Comparison of ENCODE assay signal across 32 cellular contexts in the genomic region with DNA sequence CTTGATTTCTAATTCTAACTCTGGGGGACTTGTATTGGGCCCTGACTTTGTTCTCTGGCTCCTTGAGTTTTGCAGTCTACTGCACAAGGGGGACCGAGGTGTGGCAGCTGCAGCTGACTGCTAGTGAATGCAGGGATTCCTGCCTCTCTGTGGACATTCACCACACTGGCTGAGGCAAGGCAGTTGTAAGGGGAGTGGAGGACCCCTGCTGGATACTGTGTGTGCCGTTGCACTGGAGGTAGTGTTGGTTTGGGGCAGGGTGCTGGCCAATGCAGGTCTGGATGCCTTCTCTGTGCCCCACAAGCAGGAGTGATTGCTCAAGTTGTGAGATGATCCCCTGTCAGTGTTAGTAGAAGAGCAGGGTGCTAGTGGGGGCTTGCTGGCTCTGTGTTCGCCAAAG.
DNase-seq lines count a peak whose midpoint lies in the region; TF ChIP-seq lines count a peak whose summit lies in the region.
"Had no signal": no experiment of that assay in that cellular context is flagged by ENCODE, and none has a peak within 500 bp of the region (broad histone marks: within the 10 kb centered on the region; RNA-seq: fewer than 3 reads in every experiment).

No MANE protein-coding gene starts in this region.

- H3K9me3 Mint-ChIP-seq in endodermal cell (peaks cover 7% of the 10 kb centered on the region), neural progenitor cell (peaks cover 4% of the 10 kb centered on the region)

- H3K4me1 Mint-ChIP-seq in endodermal cell (peaks cover 7% of the 10 kb centered on the region), neural progenitor cell (peaks cover 5% of the 10 kb centered on the region)
- H3K4me1 Mint-ChIP-seq: activated B cell treated with CpG ODN at 0.5 μM for 24 hours; activated CD4-positive, alpha-beta T cell treated with anti-CD3 and anti-CD28 coated beads, Interleukin-2, amount 10 ng/mL, durations not matched to agents 7 days and 5 days; activated naive CD4-positive, alpha-beta T cell treated with anti-CD3 and anti-CD28 coated beads, Interleukin-2, amount 50 U/mL, for 24 hours; IgD-negative memory B cell had no signal

- 74 to 100% methylated on average over 2 to 3 of the region's 3 CpGs for WGBS in endodermal cell (ENCODE audit: insufficient coverage in 1 of 2, insufficient read length in 1 of 2), 2 experiments

- no peak overlapping the region for H3K4me3 Mint-ChIP-seq in endodermal cell
- no peak overlapping the region for H3K4me3 Mint-ChIP-seq in neural progenitor cell
- H3K4me3 Mint-ChIP-seq: activated B cell treated with CpG ODN at 0.5 μM for 24 hours; activated CD4-positive, alpha-beta T cell treated with anti-CD3 and anti-CD28 coated beads, Interleukin-2, amount 10 ng/mL, durations not matched to agents 7 days and 5 days; activated naive CD4-positive, alpha-beta T cell treated with anti-CD3 and anti-CD28 coated beads, Interleukin-2, amount 50 U/mL, for 24 hours; CD8-positive, alpha-beta T cell; IgD-negative memory B cell had no signal

- no peak overlapping the region for H3K9ac ChIP-seq in NT2/D1 (ENCODE audit: insufficient read length, low read depth)
- H3K9ac ChIP-seq in endodermal cell (ENCODE audit: extremely low read depth, low read length, poor library complexity, severe bottlenecking): no peak overlapping the region
- no peak overlapping the region for H3K9ac ChIP-seq in neural progenitor cell

- H3K36me3 Mint-ChIP-seq in endodermal cell (ENCODE audit: low read depth) (no peaks in the 10 kb centered on the region), neural progenitor cell (no peaks in the 10 kb centered on the region)
- H3K36me3 Mint-ChIP-seq: CD8-positive, alpha-beta T cell; IgD-negative memory B cell had no signal

- no peaks in the 10 kb centered on the region for H3K27me3 ChIP-seq in NT2/D1 (ENCODE audit: insufficient read depth, insufficient read length)
- no peaks in the 10 kb centered on the region for H3K27me3 ChIP-seq in endodermal cell (ENCODE audit: control insufficient read depth, insufficient read depth, low read length, poor library complexity, severe bottlenecking)
- H3K27me3 ChIP-seq in neural progenitor cell: no peaks in the 10 kb centered on the region
- H3K27me3 ChIP-seq: brain microvascular endothelial cell, gastroesophageal sphincter, hepatocyte, neutrophil, stomach, thyroid gland, uterus had no signal

- H3K4me1 ChIP-seq in NT2/D1 (ENCODE audit: insufficient read depth, insufficient read length): no peaks in the 10 kb centered on the region
- H3K4me1 ChIP-seq in endodermal cell (ENCODE audit: control insufficient read depth, insufficient read depth, low read length): no peaks in the 10 kb centered on the region
- H3K4me1 ChIP-seq in neural progenitor cell: no peaks in the 10 kb centered on the region
- H3K4me1 ChIP-seq: gastroesophageal sphincter, left ventricle myocardium inferior, prostate gland, stomach, thyroid gland, uterus had no signal

- no peaks in the 10 kb centered on the region for H4K20me1 ChIP-seq in neural progenitor cell (ENCODE audit: low read depth)

- no peak overlapping the region for H3K27ac Mint-ChIP-seq in endodermal cell
- H3K27ac Mint-ChIP-seq in neural progenitor cell: no peak overlapping the region
- H3K27ac Mint-ChIP-seq: activated B cell treated with CpG ODN at 0.5 μM for 24 hours; activated CD4-positive, alpha-beta T cell treated with anti-CD3 and anti-CD28 coated beads, Interleukin-2, amount 10 ng/mL, durations not matched to agents 7 days and 5 days; activated naive CD4-positive, alpha-beta T cell treated with anti-CD3 and anti-CD28 coated beads, Interleukin-2, amount 50 U/mL, for 24 hours; CD8-positive, alpha-beta T cell; IgD-negative memory B cell had no signal

- H3K36me3 ChIP-seq in NT2/D1 (ENCODE audit: insufficient read depth, insufficient read length, low read length) (no peaks in the 10 kb centered on the region), endodermal cell (ENCODE audit: control insufficient read depth, insufficient read depth, low read length) (no peaks in the 10 kb centered on the region), neural progenitor cell (no peaks in the 10 kb centered on the region)
- H3K36me3 ChIP-seq: brain microvascular endothelial cell, gastroesophageal sphincter, left ventricle myocardium inferior, neutrophil, prostate gland, stomach, thyroid gland, uterus had no signal

- no peak overlapping the region for H3K4me3 ChIP-seq in NT2/D1 (ENCODE audit: insufficient read length, low read depth)
- H3K4me3 ChIP-seq in endodermal cell (ENCODE audit: low read length): no peak overlapping the region
- H3K4me3 ChIP-seq in neural progenitor cell: no peak overlapping the region
- H3K4me3 ChIP-seq: gastroesophageal sphincter, hepatocyte, left ventricle myocardium inferior, prostate gland, stomach, thyroid gland, uterus had no signal

- H3K4me2 ChIP-seq in neural progenitor cell: no peak overlapping the region
- H3K4me2 ChIP-seq: hepatocyte had no signal

- DNase-seq in NCI-H748 (lab: John Stamatoyannopoulos, UW; ENCODE audit: unreplicated experiment) (peak; percentile 6), NCI-H748 treated with DMSO at 0.1 percent for 48 hours (lab: John Stamatoyannopoulos, UW) (no peak), NT2/D1 (ENCODE audit: low read depth, low spot score) (peak; percentile 13), endodermal cell (peak; percentile 82), neural progenitor cell (ENCODE audit: low spot score) (peak; percentile 16), Kasumi-1 (lab: John Stamatoyannopoulos, UW) (no peak), putamen (ENCODE audit: low spot score) (no peak), HPDE6-E6E7 (ENCODE audit: extremely low spot score) (no peak)
- DNase-seq: activated B cell treated with CpG ODN at 0.5 μM for 24 hours; activated CD4-positive, alpha-beta T cell treated with anti-CD3 and anti-CD28 coated beads, Interleukin-2, amount 10 ng/mL, durations not matched to agents 7 days and 5 days; AML-193; amniotic stem cell; brain microvascular endothelial cell; CD8-positive, alpha-beta T cell; DMS153; left ventricle myocardium inferior; mesenchymal stem cell; NCI-H1436 treated with DMSO at 0.1 percent for 48 hours; NCI-H446; SIG-M5; stimulated activated CD4-positive, alpha-beta T cell treated with anti-CD3 and anti-CD28 coated beads, Interleukin-12 subunit alpha, Interleukin-12 subunit beta, amount 100 ng/mL, for 4 hours; stimulated activated CD4-positive, alpha-beta T cell treated with anti-CD3 and anti-CD28 coated beads, Interleukin-2, amount 100 ng/mL, for 48 hours; stomach; T1000; thyroid gland; uterus had no signal

- TF ChIP-seq CTCF in endodermal cell (conservative IDR thresholded peaks at IDR 0.05) (peak; percentile 74), neural progenitor cell (IDR thresholded peaks at IDR 0.05) (peak; percentile 6)

- H3F3A ChIP-seq in neural progenitor cell (ENCODE audit: low read depth): no peaks in the 10 kb centered on the region

- H2AFZ ChIP-seq in neural progenitor cell (replicated peaks): no peak overlapping the region
- H2AFZ ChIP-seq: hepatocyte had no signal

- no peaks in the 10 kb centered on the region for H3K79me2 ChIP-seq in neural progenitor cell (ENCODE audit: low read depth)
- H3K79me2 ChIP-seq: hepatocyte had no signal

- H3K9me3 ChIP-seq in NT2/D1 (ENCODE audit: insufficient read depth, low read length) (no peaks in the 10 kb centered on the region), endodermal cell (ENCODE audit: control insufficient read depth, low read length) (no peaks in the 10 kb centered on the region), neural progenitor cell (ENCODE audit: low read depth) (no peaks in the 10 kb centered on the region)
- H3K9me3 ChIP-seq: neutrophil, prostate gland, stomach, thyroid gland, uterus had no signal

- H3K27me3 Mint-ChIP-seq in endodermal cell (ENCODE audit: insufficient read depth) (no peaks in the 10 kb centered on the region), neural progenitor cell (ENCODE audit: insufficient read depth, low read depth) (peaks cover 6% of the 10 kb centered on the region)
- H3K27me3 Mint-ChIP-seq: activated B cell treated with CpG ODN at 0.5 μM for 24 hours; activated CD4-positive, alpha-beta T cell treated with anti-CD3 and anti-CD28 coated beads, Interleukin-2, amount 10 ng/mL, durations not matched to agents 7 days and 5 days; IgD-negative memory B cell had no signal

- H3K27ac ChIP-seq in endodermal cell (ENCODE audit: low read depth, low read length) (no peak overlapping the region), neural progenitor cell (no peak overlapping the region)
- H3K27ac ChIP-seq: brain microvascular endothelial cell, gastroesophageal sphincter, hepatocyte, left ventricle myocardium inferior, neutrophil, prostate gland, stomach, thyroid gland, uterus had no signal

Comparison
In these comparisons a context has a peak if more than half of its experiments do, and no peak if none do; other contexts are left out.
1. DNase-seq: peak in NCI-H748 (single experiment), NT2/D1 (single experiment), endodermal cell (single experiment) and neural progenitor cell (single experiment); none in NCI-H748 treated with DMSO at 0.1 percent for 48 hours (single experiment), Kasumi-1 (0 of 2), putamen (single experiment) and HPDE6-E6E7 (single experiment).